In the genomic region with DNA sequence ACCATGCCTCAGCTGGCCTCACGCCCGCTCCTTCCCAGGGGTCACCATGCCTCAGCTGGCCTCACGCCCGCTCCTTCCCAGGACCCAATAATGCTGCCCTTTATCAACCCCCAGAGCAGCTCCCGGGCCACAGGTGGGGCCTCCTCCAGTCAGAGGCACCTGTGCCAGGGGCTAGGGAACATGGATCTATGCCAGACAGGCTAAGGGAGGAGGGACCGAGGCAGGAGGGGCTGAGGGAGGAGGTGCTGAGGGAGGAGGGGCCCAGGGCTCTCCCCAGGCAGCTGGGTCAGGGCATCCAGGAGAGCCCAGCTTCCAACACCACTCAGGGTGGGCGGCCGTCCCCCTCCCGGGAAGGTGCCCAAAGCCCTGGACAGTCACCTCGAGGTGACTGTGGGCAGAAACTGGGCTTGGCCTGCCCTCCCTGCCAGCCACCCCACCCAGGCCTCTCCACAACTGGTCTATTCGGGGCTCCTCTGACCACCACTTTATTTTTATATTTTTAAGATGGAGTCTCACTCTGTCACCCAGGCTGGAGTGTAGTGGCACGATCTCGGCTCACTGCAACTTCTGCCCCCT, we compare ENCODE assay signal across 1 cellular context.
TF ChIP-seq lines count a peak whose summit lies in the region.

No MANE protein-coding gene starts in this region.

TF ChIP-seq in SK-N-SH, 30 proteins besides CTCF, POLR2A, EP300 and RAD21 (continued from another document):
- no peak for TF ChIP-seq USF1 (IDR thresholded peaks at IDR 0.05; ENCODE audit: borderline replicate concordance, low read depth)
TF ChIP-seq in SK-N-SH: peak in this region for 0.
